1 cellular context compared by ENCODE assay signal in the genomic region with DNA sequence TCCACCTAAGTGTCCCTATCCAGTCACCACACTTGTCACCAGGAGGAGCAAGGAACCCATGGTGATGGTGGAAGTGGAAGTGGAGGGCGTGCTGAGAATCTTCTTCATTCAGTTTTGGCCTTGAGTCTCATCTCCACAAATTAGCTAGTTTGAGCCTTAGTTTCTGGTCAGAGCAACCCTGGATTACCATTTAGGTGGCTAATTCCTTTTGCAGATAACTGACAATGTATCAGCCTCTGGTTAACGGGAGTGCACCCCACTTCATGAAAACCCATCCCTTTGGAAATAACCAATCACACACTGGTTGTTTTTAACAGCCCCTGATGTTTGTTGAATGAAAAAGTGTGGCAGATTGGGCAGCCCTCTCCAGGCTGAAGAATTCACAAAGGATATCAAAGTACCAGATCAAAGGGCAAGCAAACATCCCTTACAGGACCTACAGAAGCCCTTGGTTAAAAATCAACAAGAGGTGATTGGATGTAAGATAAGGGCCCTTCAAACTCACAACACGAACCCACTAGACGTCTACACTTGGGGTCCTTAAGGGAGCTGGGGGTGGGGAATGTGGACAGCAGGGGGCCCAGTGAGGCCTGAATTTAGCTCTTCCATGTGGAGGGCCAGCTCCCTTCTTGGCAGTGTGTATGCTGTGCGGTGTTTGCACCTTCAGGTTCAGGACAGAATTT.
A peak's percentile ranks its signal among the peaks of the same experiment; 100 is the strongest.
TF ChIP-seq lines count a peak whose summit lies in the region.

No MANE protein-coding gene starts in this region.

TF ChIP-seq in HepG2, 621 proteins besides CTCF, POLR2A, EP300 and RAD21 (continued from another document and continues in another):
- TF ChIP-seq FOXA1 (IDR thresholded peaks at IDR 0.05) = no peak
- TF ChIP-seq FOXA1 (CRISPR knock-in tag; IDR thresholded peaks at IDR 0.05) = peak; percentile 89
- TF ChIP-seq, protein P1, sequence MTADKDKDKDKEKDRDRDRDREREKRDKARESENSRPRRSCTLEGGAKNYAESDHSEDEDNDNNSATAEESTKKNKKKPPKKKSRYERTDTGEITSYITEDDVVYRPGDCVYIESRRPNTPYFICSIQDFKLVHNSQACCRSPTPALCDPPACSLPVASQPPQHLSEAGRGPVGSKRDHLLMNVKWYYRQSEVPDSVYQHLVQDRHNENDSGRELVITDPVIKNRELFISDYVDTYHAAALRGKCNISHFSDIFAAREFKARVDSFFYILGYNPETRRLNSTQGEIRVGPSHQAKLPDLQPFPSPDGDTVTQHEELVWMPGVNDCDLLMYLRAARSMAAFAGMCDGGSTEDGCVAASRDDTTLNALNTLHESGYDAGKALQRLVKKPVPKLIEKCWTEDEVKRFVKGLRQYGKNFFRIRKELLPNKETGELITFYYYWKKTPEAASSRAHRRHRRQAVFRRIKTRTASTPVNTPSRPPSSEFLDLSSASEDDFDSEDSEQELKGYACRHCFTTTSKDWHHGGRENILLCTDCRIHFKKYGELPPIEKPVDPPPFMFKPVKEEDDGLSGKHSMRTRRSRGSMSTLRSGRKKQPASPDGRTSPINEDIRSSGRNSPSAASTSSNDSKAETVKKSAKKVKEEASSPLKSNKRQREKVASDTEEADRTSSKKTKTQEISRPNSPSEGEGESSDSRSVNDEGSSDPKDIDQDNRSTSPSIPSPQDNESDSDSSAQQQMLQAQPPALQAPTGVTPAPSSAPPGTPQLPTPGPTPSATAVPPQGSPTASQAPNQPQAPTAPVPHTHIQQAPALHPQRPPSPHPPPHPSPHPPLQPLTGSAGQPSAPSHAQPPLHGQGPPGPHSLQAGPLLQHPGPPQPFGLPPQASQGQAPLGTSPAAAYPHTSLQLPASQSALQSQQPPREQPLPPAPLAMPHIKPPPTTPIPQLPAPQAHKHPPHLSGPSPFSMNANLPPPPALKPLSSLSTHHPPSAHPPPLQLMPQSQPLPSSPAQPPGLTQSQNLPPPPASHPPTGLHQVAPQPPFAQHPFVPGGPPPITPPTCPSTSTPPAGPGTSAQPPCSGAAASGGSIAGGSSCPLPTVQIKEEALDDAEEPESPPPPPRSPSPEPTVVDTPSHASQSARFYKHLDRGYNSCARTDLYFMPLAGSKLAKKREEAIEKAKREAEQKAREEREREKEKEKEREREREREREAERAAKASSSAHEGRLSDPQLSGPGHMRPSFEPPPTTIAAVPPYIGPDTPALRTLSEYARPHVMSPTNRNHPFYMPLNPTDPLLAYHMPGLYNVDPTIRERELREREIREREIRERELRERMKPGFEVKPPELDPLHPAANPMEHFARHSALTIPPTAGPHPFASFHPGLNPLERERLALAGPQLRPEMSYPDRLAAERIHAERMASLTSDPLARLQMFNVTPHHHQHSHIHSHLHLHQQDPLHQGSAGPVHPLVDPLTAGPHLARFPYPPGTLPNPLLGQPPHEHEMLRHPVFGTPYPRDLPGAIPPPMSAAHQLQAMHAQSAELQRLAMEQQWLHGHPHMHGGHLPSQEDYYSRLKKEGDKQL (CRISPR knock-in tag; IDR thresholded peaks at IDR 0.05; ENCODE audit: low read depth) = peak; percentile 57; the same call in 1 of the 2 replicates
- TF ChIP-seq SALL2 (CRISPR knock-in tag; IDR thresholded peaks at IDR 0.05) = no peak
- 0 out of 2 replicates have a peak, but pooled peaks have one; percentile 37 for TF ChIP-seq RFXAP (CRISPR knock-in tag; IDR thresholded peaks at IDR 0.05; ENCODE audit: borderline replicate concordance)
- no peak for TF ChIP-seq WIZ (CRISPR knock-in tag; IDR thresholded peaks at IDR 0.05)
- peak; percentile 55 for TF ChIP-seq HDAC2 (CRISPR knock-in tag; IDR thresholded peaks at IDR 0.05)
- peak; percentile 86 for TF ChIP-seq ISL2 (CRISPR knock-in tag; IDR thresholded peaks at IDR 0.05)
- TF ChIP-seq, protein P2, sequence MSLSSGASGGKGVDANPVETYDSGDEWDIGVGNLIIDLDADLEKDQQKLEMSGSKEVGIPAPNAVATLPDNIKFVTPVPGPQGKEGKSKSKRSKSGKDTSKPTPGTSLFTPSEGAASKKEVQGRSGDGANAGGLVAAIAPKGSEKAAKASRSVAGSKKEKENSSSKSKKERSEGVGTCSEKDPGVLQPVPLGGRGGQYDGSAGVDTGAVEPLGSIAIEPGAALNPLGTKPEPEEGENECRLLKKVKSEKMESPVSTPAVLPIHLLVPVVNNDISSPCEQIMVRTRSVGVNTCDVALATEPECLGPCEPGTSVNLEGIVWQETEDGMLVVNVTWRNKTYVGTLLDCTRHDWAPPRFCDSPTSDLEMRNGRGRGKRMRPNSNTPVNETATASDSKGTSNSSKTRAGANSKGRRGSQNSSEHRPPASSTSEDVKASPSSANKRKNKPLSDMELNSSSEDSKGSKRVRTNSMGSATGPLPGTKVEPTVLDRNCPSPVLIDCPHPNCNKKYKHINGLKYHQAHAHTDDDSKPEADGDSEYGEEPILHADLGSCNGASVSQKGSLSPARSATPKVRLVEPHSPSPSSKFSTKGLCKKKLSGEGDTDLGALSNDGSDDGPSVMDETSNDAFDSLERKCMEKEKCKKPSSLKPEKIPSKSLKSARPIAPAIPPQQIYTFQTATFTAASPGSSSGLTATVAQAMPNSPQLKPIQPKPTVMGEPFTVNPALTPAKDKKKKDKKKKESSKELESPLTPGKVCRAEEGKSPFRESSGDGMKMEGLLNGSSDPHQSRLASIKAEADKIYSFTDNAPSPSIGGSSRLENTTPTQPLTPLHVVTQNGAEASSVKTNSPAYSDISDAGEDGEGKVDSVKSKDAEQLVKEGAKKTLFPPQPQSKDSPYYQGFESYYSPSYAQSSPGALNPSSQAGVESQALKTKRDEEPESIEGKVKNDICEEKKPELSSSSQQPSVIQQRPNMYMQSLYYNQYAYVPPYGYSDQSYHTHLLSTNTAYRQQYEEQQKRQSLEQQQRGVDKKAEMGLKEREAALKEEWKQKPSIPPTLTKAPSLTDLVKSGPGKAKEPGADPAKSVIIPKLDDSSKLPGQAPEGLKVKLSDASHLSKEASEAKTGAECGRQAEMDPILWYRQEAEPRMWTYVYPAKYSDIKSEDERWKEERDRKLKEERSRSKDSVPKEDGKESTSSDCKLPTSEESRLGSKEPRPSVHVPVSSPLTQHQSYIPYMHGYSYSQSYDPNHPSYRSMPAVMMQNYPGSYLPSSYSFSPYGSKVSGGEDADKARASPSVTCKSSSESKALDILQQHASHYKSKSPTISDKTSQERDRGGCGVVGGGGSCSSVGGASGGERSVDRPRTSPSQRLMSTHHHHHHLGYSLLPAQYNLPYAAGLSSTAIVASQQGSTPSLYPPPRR (CRISPR knock-in tag; IDR thresholded peaks at IDR 0.05; ENCODE audit: borderline replicate concordance) = peak; percentile 41; the same call in 1 of the 2 replicates
- no peak for TF ChIP-seq POGZ (CRISPR knock-in tag; IDR thresholded peaks at IDR 0.05)
- TF ChIP-seq TCF7 (IDR thresholded peaks at IDR 0.05; ENCODE audit: low read depth) = peak; percentile 91
- TF ChIP-seq HDAC1 (CRISPR knock-in tag; IDR thresholded peaks at IDR 0.05) = peak; percentile 64; the same call in 1 of the 2 replicates
- TF ChIP-seq ZNF577 (CRISPR knock-in tag; IDR thresholded peaks at IDR 0.05; ENCODE audit: borderline replicate concordance, low read depth) = no peak
- peak; percentile 67; the same call in 1 of the 2 replicates for TF ChIP-seq NR2F2 (IDR thresholded peaks at IDR 0.05; ENCODE audit: borderline replicate concordance, low read depth)
- TF ChIP-seq HHEX (CRISPR knock-in tag; IDR thresholded peaks at IDR 0.05) = peak; percentile 62; the same call in 1 of the 2 replicates
- peak; percentile 65; the same call in 1 of the 2 replicates for TF ChIP-seq RARA (CRISPR knock-in tag; IDR thresholded peaks at IDR 0.05)
- TF ChIP-seq NCOR1 (IDR thresholded peaks at IDR 0.05; ENCODE audit: borderline replicate concordance, low read length) = peak; percentile 65; the same call in 1 of the 2 replicates
- peak; percentile 96 for TF ChIP-seq ZSCAN20 (CRISPR knock-in tag; IDR thresholded peaks at IDR 0.05; ENCODE audit: borderline replicate concordance)
- peak; percentile 60 for TF ChIP-seq IRF2 (CRISPR knock-in tag; IDR thresholded peaks at IDR 0.05)
- TF ChIP-seq, protein P3, sequence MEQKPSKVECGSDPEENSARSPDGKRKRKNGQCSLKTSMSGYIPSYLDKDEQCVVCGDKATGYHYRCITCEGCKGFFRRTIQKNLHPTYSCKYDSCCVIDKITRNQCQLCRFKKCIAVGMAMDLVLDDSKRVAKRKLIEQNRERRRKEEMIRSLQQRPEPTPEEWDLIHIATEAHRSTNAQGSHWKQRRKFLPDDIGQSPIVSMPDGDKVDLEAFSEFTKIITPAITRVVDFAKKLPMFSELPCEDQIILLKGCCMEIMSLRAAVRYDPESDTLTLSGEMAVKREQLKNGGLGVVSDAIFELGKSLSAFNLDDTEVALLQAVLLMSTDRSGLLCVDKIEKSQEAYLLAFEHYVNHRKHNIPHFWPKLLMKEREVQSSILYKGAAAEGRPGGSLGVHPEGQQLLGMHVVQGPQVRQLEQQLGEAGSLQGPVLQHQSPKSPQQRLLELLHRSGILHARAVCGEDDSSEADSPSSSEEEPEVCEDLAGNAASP (CRISPR knock-in tag; IDR thresholded peaks at IDR 0.05; ENCODE audit: borderline replicate concordance) = peak; percentile 66; the same call in 1 of the 2 replicates
- TF ChIP-seq, protein P4, sequence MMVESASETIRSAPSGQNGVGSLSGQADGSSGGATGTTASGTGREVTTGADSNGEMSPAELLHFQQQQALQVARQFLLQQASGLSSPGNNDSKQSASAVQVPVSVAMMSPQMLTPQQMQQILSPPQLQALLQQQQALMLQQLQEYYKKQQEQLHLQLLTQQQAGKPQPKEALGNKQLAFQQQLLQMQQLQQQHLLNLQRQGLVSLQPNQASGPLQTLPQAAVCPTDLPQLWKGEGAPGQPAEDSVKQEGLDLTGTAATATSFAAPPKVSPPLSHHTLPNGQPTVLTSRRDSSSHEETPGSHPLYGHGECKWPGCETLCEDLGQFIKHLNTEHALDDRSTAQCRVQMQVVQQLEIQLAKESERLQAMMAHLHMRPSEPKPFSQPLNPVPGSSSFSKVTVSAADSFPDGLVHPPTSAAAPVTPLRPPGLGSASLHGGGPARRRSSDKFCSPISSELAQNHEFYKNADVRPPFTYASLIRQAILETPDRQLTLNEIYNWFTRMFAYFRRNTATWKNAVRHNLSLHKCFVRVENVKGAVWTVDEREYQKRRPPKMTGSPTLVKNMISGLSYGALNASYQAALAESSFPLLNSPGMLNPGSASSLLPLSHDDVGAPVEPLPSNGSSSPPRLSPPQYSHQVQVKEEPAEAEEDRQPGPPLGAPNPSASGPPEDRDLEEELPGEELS (CRISPR knock-in tag; IDR thresholded peaks at IDR 0.05) = peak; percentile 73
- peak; percentile 53; the same call in 1 of the 2 replicates for TF ChIP-seq YEATS4 (CRISPR knock-in tag; IDR thresholded peaks at IDR 0.05; ENCODE audit: borderline replicate concordance)
- TF ChIP-seq HDAC6 (IDR thresholded peaks at IDR 0.05; ENCODE audit: low read depth, low read length) = no peak
- peak; percentile 48; the same call in 1 of the 2 replicates for TF ChIP-seq SP4 (CRISPR knock-in tag; IDR thresholded peaks at IDR 0.05)
- TF ChIP-seq MEF2D (CRISPR knock-in tag; IDR thresholded peaks at IDR 0.05) = 0 out of 2 replicates have a peak, but pooled peaks have one; percentile 23
- 0 out of 2 replicates have a peak, but pooled peaks have one; percentile 56 for TF ChIP-seq SSRP1 (CRISPR knock-in tag; IDR thresholded peaks at IDR 0.05)
- TF ChIP-seq GABPB1 (CRISPR knock-in tag; IDR thresholded peaks at IDR 0.05) = no peak
- peak; percentile 94 for TF ChIP-seq ZMYM3 (CRISPR knock-in tag; IDR thresholded peaks at IDR 0.05)
- peak; percentile 57 for TF ChIP-seq ZNF605 (CRISPR knock-in tag; IDR thresholded peaks at IDR 0.05)
- peak; percentile 96 for TF ChIP-seq ZBTB7B (CRISPR knock-in tag; IDR thresholded peaks at IDR 0.05)
- peak; percentile 88 for TF ChIP-seq NCOA2 (CRISPR knock-in tag; IDR thresholded peaks at IDR 0.05)
- 0 out of 2 replicates have a peak, but pooled peaks have one; percentile 25 for TF ChIP-seq CREB1 (IDR thresholded peaks at IDR 0.05)
- no peak; the same call in 1 of the 2 replicates for TF ChIP-seq CREB1 (CRISPR knock-in tag; IDR thresholded peaks at IDR 0.05)
- TF ChIP-seq, protein P5, sequence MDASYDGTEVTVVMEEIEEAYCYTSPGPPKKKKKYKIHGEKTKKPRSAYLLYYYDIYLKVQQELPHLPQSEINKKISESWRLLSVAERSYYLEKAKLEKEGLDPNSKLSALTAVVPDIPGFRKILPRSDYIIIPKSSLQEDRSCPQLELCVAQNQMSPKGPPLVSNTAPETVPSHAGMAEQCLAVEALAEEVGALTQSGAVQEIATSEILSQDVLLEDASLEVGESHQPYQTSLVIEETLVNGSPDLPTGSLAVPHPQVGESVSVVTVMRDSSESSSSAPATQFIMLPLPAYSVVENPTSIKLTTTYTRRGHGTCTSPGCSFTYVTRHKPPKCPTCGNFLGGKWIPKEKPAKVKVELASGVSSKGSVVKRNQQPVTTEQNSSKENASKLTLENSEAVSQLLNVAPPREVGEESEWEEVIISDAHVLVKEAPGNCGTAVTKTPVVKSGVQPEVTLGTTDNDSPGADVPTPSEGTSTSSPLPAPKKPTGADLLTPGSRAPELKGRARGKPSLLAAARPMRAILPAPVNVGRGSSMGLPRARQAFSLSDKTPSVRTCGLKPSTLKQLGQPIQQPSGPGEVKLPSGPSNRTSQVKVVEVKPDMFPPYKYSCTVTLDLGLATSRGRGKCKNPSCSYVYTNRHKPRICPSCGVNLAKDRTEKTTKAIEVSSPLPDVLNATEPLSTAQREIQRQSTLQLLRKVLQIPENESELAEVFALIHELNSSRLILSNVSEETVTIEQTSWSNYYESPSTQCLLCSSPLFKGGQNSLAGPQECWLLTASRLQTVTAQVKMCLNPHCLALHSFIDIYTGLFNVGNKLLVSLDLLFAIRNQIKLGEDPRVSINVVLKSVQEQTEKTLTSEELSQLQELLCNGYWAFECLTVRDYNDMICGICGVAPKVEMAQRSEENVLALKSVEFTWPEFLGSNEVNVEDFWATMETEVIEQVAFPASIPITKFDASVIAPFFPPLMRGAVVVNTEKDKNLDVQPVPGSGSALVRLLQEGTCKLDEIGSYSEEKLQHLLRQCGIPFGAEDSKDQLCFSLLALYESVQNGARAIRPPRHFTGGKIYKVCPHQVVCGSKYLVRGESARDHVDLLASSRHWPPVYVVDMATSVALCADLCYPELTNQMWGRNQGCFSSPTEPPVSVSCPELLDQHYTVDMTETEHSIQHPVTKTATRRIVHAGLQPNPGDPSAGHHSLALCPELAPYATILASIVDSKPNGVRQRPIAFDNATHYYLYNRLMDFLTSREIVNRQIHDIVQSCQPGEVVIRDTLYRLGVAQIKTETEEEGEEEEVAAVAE (CRISPR knock-in tag; IDR thresholded peaks at IDR 0.05; ENCODE audit: borderline replicate concordance) = peak; percentile 13; the same call in 1 of the 2 replicates
- peak; percentile 31; the same call in 1 of the 2 replicates for TF ChIP-seq ERF (CRISPR knock-in tag; IDR thresholded peaks at IDR 0.05)
- TF ChIP-seq ZNF790 (CRISPR knock-in tag; IDR thresholded peaks at IDR 0.05; ENCODE audit: borderline replicate concordance) = no peak
- TF ChIP-seq MYC (CRISPR knock-in tag; IDR thresholded peaks at IDR 0.05; ENCODE audit: borderline replicate concordance) = peak; percentile 46; the same call in 1 of the 2 replicates
- peak; percentile 32; the same call in 1 of the 2 replicates for TF ChIP-seq RXRA (CRISPR knock-in tag; IDR thresholded peaks at IDR 0.05)
- TF ChIP-seq ZNF614 (CRISPR knock-in tag; IDR thresholded peaks at IDR 0.05; ENCODE audit: borderline replicate concordance) = peak; percentile 28; the same call in 1 of the 2 replicates
- TF ChIP-seq, protein P6, sequence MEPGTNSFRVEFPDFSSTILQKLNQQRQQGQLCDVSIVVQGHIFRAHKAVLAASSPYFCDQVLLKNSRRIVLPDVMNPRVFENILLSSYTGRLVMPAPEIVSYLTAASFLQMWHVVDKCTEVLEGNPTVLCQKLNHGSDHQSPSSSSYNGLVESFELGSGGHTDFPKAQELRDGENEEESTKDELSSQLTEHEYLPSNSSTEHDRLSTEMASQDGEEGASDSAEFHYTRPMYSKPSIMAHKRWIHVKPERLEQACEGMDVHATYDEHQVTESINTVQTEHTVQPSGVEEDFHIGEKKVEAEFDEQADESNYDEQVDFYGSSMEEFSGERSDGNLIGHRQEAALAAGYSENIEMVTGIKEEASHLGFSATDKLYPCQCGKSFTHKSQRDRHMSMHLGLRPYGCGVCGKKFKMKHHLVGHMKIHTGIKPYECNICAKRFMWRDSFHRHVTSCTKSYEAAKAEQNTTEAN (CRISPR knock-in tag; conservative IDR thresholded peaks at IDR 0.05) = peak; percentile 60; the same call in 1 of the 2 replicates
